23 cellular contexts compared by ENCODE assay signal in the genomic region with DNA sequence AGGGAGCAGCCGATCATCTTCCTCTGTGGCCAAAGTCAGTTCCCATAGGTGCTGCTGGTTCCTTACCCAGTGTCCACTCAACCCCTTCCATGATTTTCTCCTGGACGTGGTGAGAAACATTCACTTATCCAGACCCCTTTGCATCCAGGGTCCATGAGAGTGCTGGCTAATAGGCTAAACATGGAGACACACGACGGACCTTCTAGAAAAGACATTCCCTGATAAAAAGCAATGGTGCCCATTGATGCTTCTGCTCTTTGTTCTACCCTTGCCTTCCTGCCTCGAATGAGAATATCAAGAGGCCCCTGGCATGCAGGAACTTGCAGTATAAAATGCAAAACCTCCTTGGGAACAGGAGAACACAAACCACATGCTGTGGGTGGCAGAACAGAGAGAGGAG. TPM values are rescaled to one million over a fixed set of nuclear protein-coding genes. Genes with fewer than 3 reads are reported as not detected.
A peak's percentile ranks its signal among the peaks of the same experiment; 100 is the strongest.
DNase-seq lines count a peak whose midpoint lies in the region; ATAC-seq, FAIRE-seq and TF ChIP-seq lines count a peak whose summit lies in the region.
"Had no signal": no experiment of that assay in that cellular context is flagged by ENCODE, and none has a peak within 500 bp of the region (broad histone marks: within the 10 kb centered on the region; RNA-seq: fewer than 3 reads in every experiment).

No MANE protein-coding gene starts in this region.

- in situ Hi-C loops in mammary epithelial cell (cut with MboI; ENCODE audit: low sequenced_read_pairs in 2 of 2) (no loop called here), IMR-90 (cut with MboI; ENCODE audit: low sequenced_read_pairs) (no loop called here)

- H3K9me1 ChIP-seq in IMR-90 (ENCODE audit: insufficient read depth, low read length), result no peaks in the 10 kb centered on the region

- no peak for TF ChIP-seq CTCF in mammary epithelial cell (conservative IDR thresholded peaks at IDR 0.05 in 1 of 2, IDR thresholded peaks at IDR 0.05 in 1 of 2; ENCODE audit: extremely low read depth in 1 of 2, insufficient read depth in 1 of 2, low read depth in 1 of 2, low read length in 2 of 2)
- no peak for TF ChIP-seq CTCF in breast epithelium (IDR thresholded peaks at IDR 0.05)
- TF ChIP-seq CTCF in IMR-90 (conservative IDR thresholded peaks at IDR 0.05; ENCODE audit: low read depth, low read length), result no peak
- no peak for TF ChIP-seq CTCF in bronchial epithelial cell (IDR thresholded peaks at IDR 0.05; ENCODE audit: insufficient read depth, low read length, severe bottlenecking)

- dilution Hi-C loops in mammary epithelial cell (cut with HindIII; ENCODE audit: low sequenced_read_pairs) (no loop called here), IMR-90 (cut with HindIII; ENCODE audit: low sequenced_read_pairs, unreplicated experiment) (no loop called here)

- TF ChIP-seq POLR2A in breast epithelium (IDR thresholded peaks at IDR 0.05), result no peak
- TF ChIP-seq POLR2A in IMR-90 (IDR thresholded peaks at IDR 0.05; ENCODE audit: low read depth, low read length), result no peak

- no peak overlapping the region for H4K91ac ChIP-seq in IMR-90 (ENCODE audit: insufficient read depth, low read depth, low read length)

- H3K4me1 ChIP-seq in mammary epithelial cell (ENCODE audit: insufficient read depth, low read length) (no peaks in the 10 kb centered on the region), breast epithelium (no peaks in the 10 kb centered on the region), IMR-90 (ENCODE audit: control insufficient read depth, insufficient read depth, low read length) (no peaks in the 10 kb centered on the region)
- H3K4me1 ChIP-seq: HAP-1 had no signal

- H4K5ac ChIP-seq in IMR-90 (ENCODE audit: low read depth, low read length), result no peak overlapping the region

- H2AFZ ChIP-seq in mammary epithelial cell (ENCODE audit: low read depth, low read length) (no peak overlapping the region), IMR-90 (replicated peaks; ENCODE audit: low read length, poor library complexity) (no peak overlapping the region)

- no peak overlapping the region for H3K23ac ChIP-seq in IMR-90 (ENCODE audit: low read depth, low read length)

- H3K9me3 ChIP-seq in mammary epithelial cell (replicated peaks; ENCODE audit: insufficient read depth, low read length) (no peaks in the 10 kb centered on the region), breast epithelium (peaks cover 0 to 3% of the 10 kb centered on the region in 2 donors), IMR-90 (ENCODE audit: control insufficient read depth, insufficient read depth, low read length) (no peaks in the 10 kb centered on the region)
- H3K9me3 ChIP-seq: HAP-1 had no signal

- H3K18ac ChIP-seq in IMR-90 (ENCODE audit: low read depth, low read length), result no peak overlapping the region

- H2BK120ac ChIP-seq in IMR-90 (ENCODE audit: low read depth, low read length), result no peak overlapping the region

- H3K9ac ChIP-seq in mammary epithelial cell (ENCODE audit: insufficient read depth, low read length) (no peak overlapping the region), IMR-90 (ENCODE audit: low read depth, low read length) (no peak overlapping the region)

- H3K27ac ChIP-seq in mammary epithelial cell (ENCODE audit: insufficient read depth, low read depth, low read length) (no peak overlapping the region), breast epithelium (no peak overlapping the region), IMR-90 (ENCODE audit: insufficient read depth, low read length) (no peak overlapping the region)

- no peak overlapping the region for H3K4ac ChIP-seq in IMR-90 (ENCODE audit: low read depth, low read length)

- no peak overlapping the region for H2BK20ac ChIP-seq in IMR-90 (ENCODE audit: low read depth, low read length)

- WGBS in mammary epithelial cell (ENCODE audit: low coverage, missing lambda C conversion rate), result 41% methylated on average over 5 of the region's 5 CpGs
- 40% methylated on average over 1 of the region's 5 CpGs; no CpG with 5 or more reads in 1 of the 2 experiments for WGBS in IMR-90 (ENCODE audit: extremely low coverage in 2 of 2, insufficient read length in 1 of 2), 2 experiments

- no peaks in the 10 kb centered on the region for H3K79me2 ChIP-seq in mammary epithelial cell (ENCODE audit: insufficient read depth, low read length)

- H3K4me3 Mint-ChIP-seq in stimulated activated naive B cell treated with anti-CD40 and anti-IgM and Interleukin-4, amounts not matched to agents 10 μg/mL and 1 μg/mL and 100 μg/mL, for 72 hours, result no peak overlapping the region
- H3K4me3 Mint-ChIP-seq: CD4-positive, alpha-beta memory T cell; HFFc6 had no signal

- H3K9me3 Mint-ChIP-seq in stimulated activated naive B cell treated with anti-CD40 and anti-IgM and Interleukin-4, amounts not matched to agents 10 μg/mL and 1 μg/mL and 100 μg/mL, for 72 hours, result peaks cover 3 to 4% of the 10 kb centered on the region in 2 donors
- H3K9me3 Mint-ChIP-seq: HFFc6 had no signal

- peaks cover 0 to 3% of the 10 kb centered on the region in 2 donors for H3K4me1 Mint-ChIP-seq in stimulated activated naive B cell treated with anti-CD40 and anti-IgM and Interleukin-4, amounts not matched to agents 10 μg/mL and 1 μg/mL and 100 μg/mL, for 72 hours
- H3K4me1 Mint-ChIP-seq: CD4-positive, alpha-beta memory T cell had no signal

- H3K79me1 ChIP-seq in IMR-90 (ENCODE audit: low read depth in 1 of 2, low read length in 2 of 2), result no peaks in the 10 kb centered on the region

- no peak overlapping the region for H3K4me3 ChIP-seq in mammary epithelial cell (replicated peaks in 1 of 3; ENCODE audit: insufficient read depth in 1 of 3, low read depth in 2 of 3, low read length in 3 of 3)
- no peak overlapping the region for H3K4me3 ChIP-seq in breast epithelium
- H3K4me3 ChIP-seq in IMR-90 (ENCODE audit: insufficient read depth, low read depth, low read length), result no peak overlapping the region
- no peak overlapping the region for H3K4me3 ChIP-seq in bronchial epithelial cell (ENCODE audit: low read depth, low read length)
- H3K4me3 ChIP-seq: GM12878, HAP-1 had no signal

- POLR2A ChIA-PET in IMR-90 (lab: Charles Lee; ENCODE audit: unreplicated experiment), result no interaction called here

- intact Hi-C loops in mammary epithelial cell (cut with micrococcal nuclease), result no loop called here
- intact Hi-C loops in breast epithelium (cut with DNase I; ENCODE audit: low total_unique reads), result no loop called here
- intact Hi-C loops in IMR-90 (cut with micrococcal nuclease), result no loop called here
- intact Hi-C loops in head of caudate nucleus (cut with DNase I), result no loop called here

- no TSS peak for BruUV-seq in mammary epithelial cell (replicated peaks; lab: Mats Ljungman, UMichigan)
- BruUV-seq in IMR-90 (replicated peaks; lab: Mats Ljungman, UMichigan), result no TSS peak

- H3K36me3 ChIP-seq in mammary epithelial cell (ENCODE audit: insufficient read depth, low read length) (no peaks in the 10 kb centered on the region), breast epithelium (no peaks in the 10 kb centered on the region), IMR-90 (ENCODE audit: control insufficient read depth, insufficient read depth, low read length) (no peaks in the 10 kb centered on the region), bronchial epithelial cell (ENCODE audit: control insufficient read depth, insufficient read depth, low read length) (no peaks in the 10 kb centered on the region)
- H3K36me3 ChIP-seq: HAP-1 had no signal

- peaks cover 1% of the 10 kb centered on the region for H3K27me3 ChIP-seq in mammary epithelial cell (ENCODE audit: insufficient read depth, low read length)
- H3K27me3 ChIP-seq in breast epithelium, result no peaks in the 10 kb centered on the region
- H3K27me3 ChIP-seq in IMR-90 (ENCODE audit: control insufficient read depth, insufficient read depth, low read length), result no peaks in the 10 kb centered on the region
- no peaks in the 10 kb centered on the region for H3K27me3 ChIP-seq in bronchial epithelial cell (ENCODE audit: control insufficient read depth, insufficient read depth, low read length)

- H4K20me1 ChIP-seq in mammary epithelial cell (ENCODE audit: insufficient read depth, low read length) (no peaks in the 10 kb centered on the region), IMR-90 (ENCODE audit: insufficient read depth, low read length) (no peaks in the 10 kb centered on the region)

- TF ChIP-seq RAD21 in IMR-90 (IDR thresholded peaks at IDR 0.05; ENCODE audit: low read length), result no peak

- H3K56ac ChIP-seq in IMR-90 (ENCODE audit: extremely low read depth, insufficient read depth, low read length), result no peak overlapping the region

- ATAC-seq in IMR-90 (ENCODE audit: low read depth) (no peak), HG02870 (IDR thresholded peaks at IDR 0.05; ENCODE audit: unreplicated experiment) (no peak)
- ATAC-seq in stimulated activated naive B cell treated with anti-CD40 and anti-IgM and Interleukin-4, amounts not matched to agents 10 μg/mL and 1 μg/mL and 100 μg/mL, for 72 hours (replicated peaks), result no peak
- ATAC-seq: GM12878 had no signal

- H3K27ac Mint-ChIP-seq in stimulated activated naive B cell treated with anti-CD40 and anti-IgM and Interleukin-4, amounts not matched to agents 10 μg/mL and 1 μg/mL and 100 μg/mL, for 72 hours, result peak overlapping the region; percentile 31
- H3K27ac Mint-ChIP-seq: CD4-positive, alpha-beta memory T cell; HFFc6 had no signal

- H2BK5ac ChIP-seq in IMR-90 (ENCODE audit: low read depth, low read length, poor library complexity, severe bottlenecking), result no peak overlapping the region

- no peak for FAIRE-seq in bronchial epithelial cell (lab: Jason Lieb, UNC)
- FAIRE-seq: GM12878, GM18507, H54 had no signal

- peak overlapping the region; percentile 50 for H2AK9ac ChIP-seq in IMR-90 (replicated peaks; ENCODE audit: low read depth, low read length, poor library complexity)

- H3K4me2 ChIP-seq in mammary epithelial cell (ENCODE audit: insufficient read depth, low read depth, low read length) (peak overlapping the region; percentile 32), IMR-90 (ENCODE audit: low read depth, low read length) (no peak overlapping the region)

- no peak for DNase-seq in mammary epithelial cell
- no peak for DNase-seq in breast epithelium (ENCODE audit: low spot score in 2 of 2)
- DNase-seq in IMR-90, result no peak
- peak; percentile 8 for DNase-seq in bronchial epithelial cell (ENCODE audit: low read depth)
- DNase-seq in stimulated activated naive B cell treated with anti-CD40 and anti-IgM and Interleukin-4, amounts not matched to agents 10 μg/mL and 1 μg/mL and 100 μg/mL, for 72 hours, result no peak
- DNase-seq in head of caudate nucleus, result no peak
- DNase-seq: C1 segment of cervical spinal cord; Calu3; CD4-positive, alpha-beta memory T cell; COR-L47; DMS53; EL; GDM1; GOT3; HFFc6 had no signal

- peaks cover 12 to 29% of the 10 kb centered on the region in 2 donors for H3K27me3 Mint-ChIP-seq in stimulated activated naive B cell treated with anti-CD40 and anti-IgM and Interleukin-4, amounts not matched to agents 10 μg/mL and 1 μg/mL and 100 μg/mL, for 72 hours

- no peak overlapping the region for H3K14ac ChIP-seq in IMR-90 (replicated peaks; ENCODE audit: low read depth, low read length)

- H3K36me3 Mint-ChIP-seq in stimulated activated naive B cell treated with anti-CD40 and anti-IgM and Interleukin-4, amounts not matched to agents 10 μg/mL and 1 μg/mL and 100 μg/mL, for 72 hours, result peaks cover 0 to 4% of the 10 kb centered on the region in 2 donors
- H3K36me3 Mint-ChIP-seq: CD4-positive, alpha-beta memory T cell had no signal

- H4K8ac ChIP-seq in IMR-90 (ENCODE audit: low read depth in 2 of 2, low read length in 2 of 2), result no peak overlapping the region

- no peak overlapping the region for H2AK5ac ChIP-seq in IMR-90 (ENCODE audit: low read depth, low read length)

- CTCF ChIA-PET in mammary epithelial cell (lab: Charles Lee; ENCODE audit: low non-redundant PET) (no interaction called here), IMR-90 (lab: Yijun Ruan, JAX) (no interaction called here)

- H2BK15ac ChIP-seq in IMR-90 (ENCODE audit: low read depth, low read length), result no peak overlapping the region

RNA-seq across cellular contexts. Expression of a gene that starts 2.3 kb away (rescaled TPM):
- under 1 TPM in 1 of 2 donors, not detected in 1; 0.33 TPM for total RNA-seq in mammary epithelial cell
- not detected for polyA plus RNA-seq in mammary epithelial cell
- not detected for polyA minus RNA-seq in mammary epithelial cell
- not detected for total RNA-seq in breast epithelium
- total RNA-seq in IMR-90 (2012; rRNA removed), result not detected in 2 replicates
- 0.17 and 0.26 TPM in 2 replicates for polyA plus RNA-seq in IMR-90 (2012; rRNA removed)
- 0.09 TPM in 1 of 2 replicates, not detected in the other for polyA plus RNA-seq in IMR-90 (2012; cell fraction: cytosol; rRNA removed)
- 0.45 and 0.49 TPM in 2 replicates for polyA plus RNA-seq in IMR-90 (2012; cell fraction: nucleus; rRNA removed; ENCODE audit: low replicate concordance)
- 0.26 and 0.53 TPM in 2 replicates for total RNA-seq in bronchial epithelial cell
- total RNA-seq: A172; A673; Calu3; CD4-positive, alpha-beta memory T cell; HFFc6 had no signal
- polyA plus RNA-seq: BJ; CD4-positive, alpha-beta memory T cell had no signal

RNA-seq across cellular contexts. Expression of a gene that starts 51.2 kb away (rescaled TPM):
- total RNA-seq in mammary epithelial cell (10 to 100 TPM; 10.3 to 22.9 TPM), breast epithelium (10 to 100 TPM; 19.7 to 32.1 (median 28.8) TPM), IMR-90 (2012; rRNA removed) (28.0 and 29.7 TPM in 2 replicates), bronchial epithelial cell (12.9 and 16.6 TPM in 2 replicates)
- polyA plus RNA-seq in mammary epithelial cell (26.8 TPM), IMR-90 (2012; rRNA removed) (30.6 and 31.5 TPM in 2 replicates)
- 1.6 TPM for polyA minus RNA-seq in mammary epithelial cell
- 18.3 and 19.8 TPM in 2 replicates for polyA plus RNA-seq in IMR-90 (2012; cell fraction: cytosol; rRNA removed)
- polyA plus RNA-seq in IMR-90 (2012; cell fraction: nucleus; rRNA removed; ENCODE audit: low replicate concordance), result 9.8 and 16.6 TPM in 2 replicates
